In genomic region chr6:20606831-20607230, GRCh38 we compare ENCODE assay signal across 1 cellular context.
TF ChIP-seq lines count a peak whose summit lies in the region.

No MANE protein-coding gene starts in this region.

TF ChIP-seq in GM23338, 12 proteins besides CTCF, POLR2A, EP300 and RAD21 (continued from another document):
- TF ChIP-seq ZNF462 (CRISPR knock-in tag; IDR thresholded peaks at IDR 0.05) (no peak), ETS1 (IDR thresholded peaks at IDR 0.05) (no peak), CREB1 (CRISPR knock-in tag; IDR thresholded peaks at IDR 0.05; ENCODE audit: low read depth) (no peak), JUNB (IDR thresholded peaks at IDR 0.05; ENCODE audit: unreplicated experiment) (no peak), ZNF331 (CRISPR knock-in tag; IDR thresholded peaks at IDR 0.05; ENCODE audit: low read depth) (no peak)
